ENCODE assay signal across 10 cellular contexts in genomic region chr15:99345242-99345641, GRCh38.
"Had no signal": no experiment of that assay in that cellular context is flagged by ENCODE, and none has a peak within 500 bp of the region (broad histone marks: within the 10 kb centered on the region; RNA-seq: fewer than 3 reads in every experiment).

No MANE protein-coding gene starts in this region.

- H3K27ac ChIP-seq: GM23248, HL-60, KMS-11 had no signal

- DNase-seq: GM23248, GOT3, H7, KBM-7 had no signal

- H3K4me3 ChIP-seq: GM23248, HAP-1 had no signal

- H2AFZ ChIP-seq: GM23248 had no signal

- H3K27ac Mint-ChIP-seq: IgD-negative memory B cell had no signal

- ATAC-seq: HCT116, HepG2 had no signal

- H3K27me3 Mint-ChIP-seq: IgD-negative memory B cell had no signal

- H3K36me3 ChIP-seq: HAP-1 had no signal

- H3K9ac ChIP-seq: GM23248, KMS-11 had no signal

- H3K9me3 ChIP-seq: HAP-1 had no signal

- H3K4me2 ChIP-seq: KMS-11 had no signal
